ENCODE assay signal across 16 cellular contexts in genomic region chr17:17577373-17577772, GRCh38. TPM values are rescaled to one million over a fixed set of nuclear protein-coding genes. Genes with fewer than 3 reads are reported as not detected.
DNase-seq lines count a peak whose midpoint lies in the region; ATAC-seq and TF ChIP-seq lines count a peak whose summit lies in the region.
"Had no signal": no experiment of that assay in that cellular context is flagged by ENCODE, and none has a peak within 500 bp of the region (broad histone marks: within the 10 kb centered on the region; RNA-seq: fewer than 3 reads in every experiment).

No MANE protein-coding gene starts in this region.

- BruUV-seq in OCI-LY7 (replicated peaks; lab: Mats Ljungman, UMichigan) = no TSS peak

- H3K27ac ChIP-seq in cardiac muscle cell = peak overlapping the region; percentile 66
- no peak overlapping the region for H3K27ac ChIP-seq in heart right ventricle
- peak overlapping the region; percentile 71 for H3K27ac ChIP-seq in hepatocyte
- H3K27ac ChIP-seq in neural progenitor cell = no peak overlapping the region
- peak overlapping the region; percentile 65 for H3K27ac ChIP-seq in upper lobe of right lung
- H3K27ac ChIP-seq in OCI-LY7 (ENCODE audit: low read depth, low read length, poor library complexity, severe bottlenecking) = no peak overlapping the region
- H3K27ac ChIP-seq: BLaER1 treated with 17β-estradiol and CSF1 and Interleukin-3, amounts not matched to agents 10 nM and 100 nM had no signal

- H3K27me3 ChIP-seq in cardiac muscle cell (no peaks in the 10 kb centered on the region), heart right ventricle (no peaks in the 10 kb centered on the region), hepatocyte (no peaks in the 10 kb centered on the region), neural progenitor cell (no peaks in the 10 kb centered on the region), upper lobe of right lung (no peaks in the 10 kb centered on the region)
- H3K27me3 ChIP-seq: BLaER1 treated with 17β-estradiol and CSF1 and Interleukin-3, amounts not matched to agents 10 nM and 100 nM had no signal

- no peak overlapping the region for H3K9ac ChIP-seq in neural progenitor cell

- peak overlapping the region; percentile 28 for H3K27ac Mint-ChIP-seq in neural progenitor cell
- H3K27ac Mint-ChIP-seq: CD4-positive, CD25-positive, alpha-beta regulatory T cell; GM23338 had no signal

- POLR2A ChIA-PET in OCI-LY7 (lab: Charles Lee) = interaction anchor here (1.4 kb wide), 1 partner anchor 14 kb away, joined by 5 read pairs; the partner anchor contains the start of gene PEMT

- intact Hi-C loops in heart right ventricle (cut with DNase I) = no loop called here
- intact Hi-C loops in upper lobe of right lung (cut with DNase I) = no loop called here
- intact Hi-C loops in OCI-LY7 (cut with micrococcal nuclease; ENCODE audit: unreplicated experiment) = no loop called here

- CTCF ChIA-PET in OCI-LY7 (lab: Charles Lee; ENCODE audit: unreplicated experiment) = no interaction called here

- H3K4me1 ChIP-seq in cardiac muscle cell (ENCODE audit: low read depth) (peaks cover 33% of the 10 kb centered on the region), heart right ventricle (peaks cover 0 to 22% (median 0%) of the 10 kb centered on the region in 9 donors), hepatocyte (ENCODE audit: insufficient read depth) (peaks cover 42% of the 10 kb centered on the region), neural progenitor cell (no peaks in the 10 kb centered on the region), upper lobe of right lung (peaks cover 14% of the 10 kb centered on the region), OCI-LY7 (ENCODE audit: insufficient read depth, low read length, poor library complexity, severe bottlenecking) (no peaks in the 10 kb centered on the region)

- H3K79me2 ChIP-seq in hepatocyte (no peaks in the 10 kb centered on the region), neural progenitor cell (ENCODE audit: low read depth) (no peaks in the 10 kb centered on the region), OCI-LY7 (ENCODE audit: insufficient read depth, low read depth, low read length) (no peaks in the 10 kb centered on the region)

- H3K27me3 Mint-ChIP-seq in neural progenitor cell (ENCODE audit: insufficient read depth, low read depth) = peaks cover 4% of the 10 kb centered on the region
- H3K27me3 Mint-ChIP-seq: CD4-positive, CD25-positive, alpha-beta regulatory T cell had no signal

- H3K36me3 ChIP-seq in cardiac muscle cell = no peaks in the 10 kb centered on the region
- peaks cover 0 to 20% (median 0%) of the 10 kb centered on the region in 9 donors for H3K36me3 ChIP-seq in heart right ventricle
- H3K36me3 ChIP-seq in hepatocyte (replicated peaks; ENCODE audit: insufficient read depth, low read depth) = no peaks in the 10 kb centered on the region
- no peaks in the 10 kb centered on the region for H3K36me3 ChIP-seq in neural progenitor cell
- H3K36me3 ChIP-seq in upper lobe of right lung = no peaks in the 10 kb centered on the region
- no peaks in the 10 kb centered on the region for H3K36me3 ChIP-seq in OCI-LY7 (ENCODE audit: insufficient read depth, low read length)

- H3K9me2 ChIP-seq in hepatocyte (replicated peaks; ENCODE audit: insufficient read depth) = no peaks in the 10 kb centered on the region
- H3K9me2 ChIP-seq in OCI-LY7 (ENCODE audit: insufficient read depth, low read length) = no peaks in the 10 kb centered on the region

- H4K20me1 ChIP-seq in hepatocyte (ENCODE audit: insufficient read depth, poor library complexity, severe bottlenecking) = no peaks in the 10 kb centered on the region
- peaks cover 5% of the 10 kb centered on the region for H4K20me1 ChIP-seq in neural progenitor cell (ENCODE audit: low read depth)
- no peaks in the 10 kb centered on the region for H4K20me1 ChIP-seq in OCI-LY7 (ENCODE audit: insufficient read depth, low read length)

- H2AFZ ChIP-seq in hepatocyte = no peak overlapping the region
- no peak overlapping the region for H2AFZ ChIP-seq in neural progenitor cell (replicated peaks)
- H2AFZ ChIP-seq in OCI-LY7 (ENCODE audit: low read length) = no peak overlapping the region
- H2AFZ ChIP-seq: GM23338 had no signal

- H3K4me3 ChIP-seq in cardiac muscle cell = no peak overlapping the region
- no peak overlapping the region for H3K4me3 ChIP-seq in heart right ventricle
- no peak overlapping the region for H3K4me3 ChIP-seq in hepatocyte
- no peak overlapping the region for H3K4me3 ChIP-seq in neural progenitor cell
- no peak overlapping the region for H3K4me3 ChIP-seq in upper lobe of right lung
- H3K4me3 ChIP-seq in OCI-LY7 (ENCODE audit: low read depth, low read length, poor library complexity, severe bottlenecking) = no peak overlapping the region
- H3K4me3 ChIP-seq: BLaER1 treated with 17β-estradiol and CSF1 and Interleukin-3, amounts not matched to agents 10 nM and 100 nM; GM23338 had no signal

- peaks cover 13% of the 10 kb centered on the region for H3K4me1 Mint-ChIP-seq in neural progenitor cell
- H3K4me1 Mint-ChIP-seq: CD4-positive, CD25-positive, alpha-beta regulatory T cell had no signal

- no peak for DNase-seq in cardiac muscle cell (ENCODE audit: low read depth in 1 of 2, low spot score in 1 of 2)
- DNase-seq in heart right ventricle = no peak
- no peak for DNase-seq in hepatocyte (ENCODE audit: low spot score)
- no peak for DNase-seq in neural progenitor cell (ENCODE audit: low spot score)
- no peak for DNase-seq in upper lobe of right lung
- no peak for DNase-seq in T-helper 2 cell
- DNase-seq in OCI-LY7 (ENCODE audit: low spot score) = no peak
- DNase-seq: ACHN; Calu3; CD4-positive, CD25-positive, alpha-beta regulatory T cell; DMS 273 treated with DMSO at 0.1 percent for 48 hours; H7 had no signal

- TF ChIP-seq CTCF in cardiac muscle cell (IDR thresholded peaks at IDR 0.05; ENCODE audit: low read depth, low read length) = no peak
- TF ChIP-seq CTCF in heart right ventricle (IDR thresholded peaks at IDR 0.05) = no peak
- TF ChIP-seq CTCF in hepatocyte (IDR thresholded peaks at IDR 0.05; ENCODE audit: poor library complexity) = no peak
- TF ChIP-seq CTCF in neural progenitor cell (IDR thresholded peaks at IDR 0.05) = no peak
- no peak for TF ChIP-seq CTCF in upper lobe of right lung (IDR thresholded peaks at IDR 0.05)
- no peak for TF ChIP-seq CTCF in OCI-LY7 (conservative IDR thresholded peaks at IDR 0.05; ENCODE audit: low read length)

- no peak for ATAC-seq in heart right ventricle
- no peak for ATAC-seq in upper lobe of right lung
- no peak for ATAC-seq in GM18498 (IDR thresholded peaks at IDR 0.05; ENCODE audit: unreplicated experiment)
- ATAC-seq: GM23338, HepG2 had no signal

- no peak overlapping the region for H3K4me3 Mint-ChIP-seq in neural progenitor cell
- H3K4me3 Mint-ChIP-seq: GM23338 had no signal

- H3K4me2 ChIP-seq in hepatocyte (no peak overlapping the region), neural progenitor cell (no peak overlapping the region), OCI-LY7 (ENCODE audit: low read length) (no peak overlapping the region)
- H3K4me2 ChIP-seq: BLaER1 treated with 17β-estradiol and CSF1 and Interleukin-3, amounts not matched to agents 10 nM and 100 nM; GM23338 had no signal

- H3F3A ChIP-seq in neural progenitor cell (ENCODE audit: low read depth) = no peaks in the 10 kb centered on the region

- H3K9me3 Mint-ChIP-seq in neural progenitor cell = no peaks in the 10 kb centered on the region
- H3K9me3 Mint-ChIP-seq: CD4-positive, CD25-positive, alpha-beta regulatory T cell; GM23338 had no signal

- no peaks in the 10 kb centered on the region for H3K36me3 Mint-ChIP-seq in neural progenitor cell

- H3K9me3 ChIP-seq in cardiac muscle cell (ENCODE audit: low read depth) = no peaks in the 10 kb centered on the region
- no peaks in the 10 kb centered on the region for H3K9me3 ChIP-seq in heart right ventricle
- no peaks in the 10 kb centered on the region for H3K9me3 ChIP-seq in hepatocyte (ENCODE audit: low read depth)
- no peaks in the 10 kb centered on the region for H3K9me3 ChIP-seq in neural progenitor cell (ENCODE audit: low read depth)
- H3K9me3 ChIP-seq in upper lobe of right lung = no peaks in the 10 kb centered on the region
- no peaks in the 10 kb centered on the region for H3K9me3 ChIP-seq in OCI-LY7 (ENCODE audit: low read length)
- H3K9me3 ChIP-seq: BLaER1 treated with 17β-estradiol and CSF1 and Interleukin-3, amounts not matched to agents 10 nM and 100 nM had no signal

- WGBS in heart right ventricle, 2 donors = 92 to 95% methylated on average over 17 of the region's 17 CpGs
- WGBS in hepatocyte (ENCODE audit: low lambda C conversion rate, missing lambda C conversion rate) = 85% methylated on average over 16 of the region's 17 CpGs

RNA-seq across cellular contexts. Expression of gene PEMT, which starts 14.1 kb away (rescaled TPM):
- total RNA-seq in cardiac muscle cell (126 and 196 TPM in 2 replicates), heart right ventricle (10 to 100 TPM; 13.5 to 26.7 (median 21.1) TPM), hepatocyte (50.1 and 58.6 TPM in 2 replicates), neural progenitor cell (ENCODE audit: low replicate concordance) (17.7 and 50.4 TPM in 2 replicates), upper lobe of right lung (29.6 TPM), OCI-LY7 (2022) (27.3 and 32.8 TPM in 2 replicates)
- polyA plus RNA-seq in cardiac muscle cell (135 and 141 TPM in 2 replicates), heart right ventricle (10 to 100 TPM; 50.8 to 55.2 TPM), hepatocyte (70.4 and 78.9 TPM in 2 replicates)
- 40.2 and 53.5 TPM in 2 replicates for total RNA-seq in OCI-LY7 (2014; rRNA removed; shearing (Covaris generic))

Comparison
In these comparisons a context has a peak if more than half of its experiments do, and no peak if none do; other contexts are left out.
1. H3K27ac ChIP-seq: peak in cardiac muscle cell (single experiment), hepatocyte (single experiment) and upper lobe of right lung (single experiment); none in heart right ventricle (0 of 10), neural progenitor cell (single experiment) and OCI-LY7 (single experiment).